Comparison of ENCODE assay signal across 8 cellular contexts in genomic region chr17:77137886-77138285, GRCh38. TPM values are rescaled to one million over a fixed set of nuclear protein-coding genes. Genes with fewer than 3 reads are reported as not detected.
DNase-seq lines count a peak whose midpoint lies in the region; ATAC-seq and TF ChIP-seq lines count a peak whose summit lies in the region.
"Not testable (repeated sequence)": the region's sequence is repeated elsewhere in the genome, so short reads cannot be mapped to it uniquely, and the experiment has no call there.

No MANE protein-coding gene starts in this region.

- peaks cover 32 to 39% (median 34%) of the 10 kb centered on the region in 3 donors for H3K4me1 Mint-ChIP-seq in CD8-positive, alpha-beta memory T cell
- peaks cover 33% of the 10 kb centered on the region for H3K4me1 Mint-ChIP-seq in activated B cell treated with CpG ODN at 0.5 μM for 24 hours
- peaks cover 46% of the 10 kb centered on the region for H3K4me1 Mint-ChIP-seq in activated T-cell treated with anti-CD3 and anti-CD28 coated beads, Interleukin-2, amount 50 U/mL, for 72 hours (ENCODE audit: low read depth)
- peaks cover 42% of the 10 kb centered on the region for H3K4me1 Mint-ChIP-seq in stimulated activated effector memory CD8-positive, alpha-beta T cell treated with anti-CD3 and anti-CD28 coated beads, Interleukin-12 subunit alpha, Interleukin-12 subunit beta, amount 100 ng/mL, for 72 hours

- not testable (repeated sequence) for H3K36me3 ChIP-seq in CD8-positive, alpha-beta memory T cell (ENCODE audit: insufficient read depth, low read length); parathyroid adenoma (ENCODE audit: control insufficient read depth, insufficient read depth, low read length)

- peaks cover 29% of the 10 kb centered on the region for H3K4me1 ChIP-seq in CD8-positive, alpha-beta memory T cell (ENCODE audit: insufficient read depth, low read length)
- not testable (repeated sequence) for H3K4me1 ChIP-seq in parathyroid adenoma

- DNase-seq in CD8-positive, alpha-beta memory T cell = peak in 1 of 5 donors; percentile 9
- DNase-seq in NB4 (ENCODE audit: low read depth) (peak; percentile 71), left ventricle myocardium superior (peak; percentile 49)
- not testable (repeated sequence) for DNase-seq in activated B cell treated with CpG ODN at 0.5 μM for 24 hours
- DNase-seq in activated T-cell treated with anti-CD3 and anti-CD28 coated beads, Interleukin-2, amount 50 U/mL, for 72 hours = peak; percentile 60 to 65
- peak; percentile 21 for DNase-seq in central memory CD4-positive, alpha-beta T cell
- DNase-seq in stimulated activated effector memory CD8-positive, alpha-beta T cell treated with anti-CD3 and anti-CD28 coated beads, Interleukin-12 subunit alpha, Interleukin-12 subunit beta, amount 100 ng/mL, for 72 hours (ENCODE audit: low spot score in 2 of 2) = peak in 1 of 2 donors; percentile 62

- H3K27me3 ChIP-seq in CD8-positive, alpha-beta memory T cell (ENCODE audit: insufficient read depth, low read length, poor library complexity, severe bottlenecking); parathyroid adenoma (ENCODE audit: control insufficient read depth, insufficient read depth, low read length): not testable (repeated sequence)

- POLR2A ChIA-PET in CD8-positive, alpha-beta memory T cell (lab: Charles Lee) = not testable (repeated sequence)
- POLR2A ChIA-PET in activated B cell treated with CpG ODN at 0.5 μM for 24 hours (lab: Charles Lee) = interaction anchor here (2.0 kb wide), 1 partner anchor 9 kb away, joined by 6 read pairs; no protein-coding TSS in a partner anchor

- not testable (repeated sequence) for H3K9ac ChIP-seq in parathyroid adenoma

- ATAC-seq in activated B cell treated with CpG ODN at 0.5 μM for 24 hours (ENCODE audit: low read depth); activated T-cell treated with anti-CD3 and anti-CD28 coated beads, Interleukin-2, amount 50 U/mL, for 72 hours (replicated peaks in 1 of 2); left ventricle myocardium superior; stimulated activated effector memory CD8-positive, alpha-beta T cell treated with anti-CD3 and anti-CD28 coated beads, Interleukin-12 subunit alpha, Interleukin-12 subunit beta, amount 100 ng/mL, for 72 hours: not testable (repeated sequence)

- not testable (repeated sequence) for H3K9me3 Mint-ChIP-seq in CD8-positive, alpha-beta memory T cell; activated B cell treated with CpG ODN at 0.5 μM for 24 hours
- H3K9me3 Mint-ChIP-seq in activated T-cell treated with anti-CD3 and anti-CD28 coated beads, Interleukin-2, amount 50 U/mL, for 72 hours = peaks cover 6 to 12% of the 10 kb centered on the region in 2 donors
- peaks cover 11% of the 10 kb centered on the region for H3K9me3 Mint-ChIP-seq in stimulated activated effector memory CD8-positive, alpha-beta T cell treated with anti-CD3 and anti-CD28 coated beads, Interleukin-12 subunit alpha, Interleukin-12 subunit beta, amount 100 ng/mL, for 72 hours

- not testable (repeated sequence) for H3K27ac ChIP-seq in CD8-positive, alpha-beta memory T cell (ENCODE audit: low read depth, low read length)
- peak overlapping the region; percentile 4 for H3K27ac ChIP-seq in parathyroid adenoma

- H3K4me3 Mint-ChIP-seq in CD8-positive, alpha-beta memory T cell = peak overlapping the region; percentile 24 to 84 (median 46)
- H3K4me3 Mint-ChIP-seq in activated B cell treated with CpG ODN at 0.5 μM for 24 hours = peak overlapping the region; percentile 2
- peak overlapping the region; percentile 50 to 65 for H3K4me3 Mint-ChIP-seq in activated T-cell treated with anti-CD3 and anti-CD28 coated beads, Interleukin-2, amount 50 U/mL, for 72 hours
- H3K4me3 Mint-ChIP-seq in stimulated activated effector memory CD8-positive, alpha-beta T cell treated with anti-CD3 and anti-CD28 coated beads, Interleukin-12 subunit alpha, Interleukin-12 subunit beta, amount 100 ng/mL, for 72 hours = peak overlapping the region; percentile 39

- intact Hi-C loops in activated B cell treated with CpG ODN at 0.5 μM for 24 hours (cut with micrococcal nuclease); left ventricle myocardium superior (cut with micrococcal nuclease): not testable (repeated sequence)

- H3K9me3 ChIP-seq in CD8-positive, alpha-beta memory T cell (ENCODE audit: low read length); parathyroid adenoma (ENCODE audit: control insufficient read depth, low read length): not testable (repeated sequence)

- H3K36me3 Mint-ChIP-seq in CD8-positive, alpha-beta memory T cell = peaks cover 2 to 11% (median 10%) of the 10 kb centered on the region in 3 donors
- not testable (repeated sequence) for H3K36me3 Mint-ChIP-seq in activated B cell treated with CpG ODN at 0.5 μM for 24 hours (ENCODE audit: low read depth)
- peaks cover 23 to 36% of the 10 kb centered on the region in 2 donors for H3K36me3 Mint-ChIP-seq in activated T-cell treated with anti-CD3 and anti-CD28 coated beads, Interleukin-2, amount 50 U/mL, for 72 hours (ENCODE audit: insufficient read depth in 2 of 2)
- H3K36me3 Mint-ChIP-seq in stimulated activated effector memory CD8-positive, alpha-beta T cell treated with anti-CD3 and anti-CD28 coated beads, Interleukin-12 subunit alpha, Interleukin-12 subunit beta, amount 100 ng/mL, for 72 hours = peaks cover 38% of the 10 kb centered on the region

- not testable (repeated sequence) for H3K79me2 ChIP-seq in parathyroid adenoma

- not testable (repeated sequence) for H2AFZ ChIP-seq in parathyroid adenoma

- CTCF ChIA-PET in CD8-positive, alpha-beta memory T cell (lab: Charles Lee); activated B cell treated with CpG ODN at 0.5 μM for 24 hours (lab: Charles Lee): not testable (repeated sequence)

- TF ChIP-seq POLR2A in NB4 (IDR thresholded peaks at IDR 0.05; ENCODE audit: extremely low read depth, insufficient read length) = not testable (repeated sequence)

- H3K4me2 ChIP-seq in parathyroid adenoma (ENCODE audit: low read length) = not testable (repeated sequence)

- H3K27me3 Mint-ChIP-seq in CD8-positive, alpha-beta memory T cell; activated B cell treated with CpG ODN at 0.5 μM for 24 hours; activated T-cell treated with anti-CD3 and anti-CD28 coated beads, Interleukin-2, amount 50 U/mL, for 72 hours (ENCODE audit: low read depth): not testable (repeated sequence)

- TF ChIP-seq CTCF in NB4 (IDR thresholded peaks at IDR 0.05; ENCODE audit: low read depth, low read length); activated B cell treated with CpG ODN at 0.5 μM for 24 hours (IDR thresholded peaks at IDR 0.05); parathyroid adenoma (IDR thresholded peaks at IDR 0.05): not testable (repeated sequence)

- H3K4me3 ChIP-seq in CD8-positive, alpha-beta memory T cell (ENCODE audit: low read length); NB4 (ENCODE audit: low read depth, low read length); parathyroid adenoma (ENCODE audit: low read depth, low read length): not testable (repeated sequence)

- peak overlapping the region in 7 of 8 donors; percentile 24 to 98 (median 69) for H3K27ac Mint-ChIP-seq in CD8-positive, alpha-beta memory T cell
- H3K27ac Mint-ChIP-seq in activated B cell treated with CpG ODN at 0.5 μM for 24 hours = not testable (repeated sequence)
- H3K27ac Mint-ChIP-seq in activated T-cell treated with anti-CD3 and anti-CD28 coated beads, Interleukin-2, amount 50 U/mL, for 72 hours = peak overlapping the region; percentile 90
- peak overlapping the region; percentile 85 for H3K27ac Mint-ChIP-seq in stimulated activated effector memory CD8-positive, alpha-beta T cell treated with anti-CD3 and anti-CD28 coated beads, Interleukin-12 subunit alpha, Interleukin-12 subunit beta, amount 100 ng/mL, for 72 hours

RNA-seq across cellular contexts. Expression of gene SEC14L1, which starts 2.9 kb away (rescaled TPM):
- 10 to 100 TPM; 73.3 to 75.6 TPM for total RNA-seq in CD8-positive, alpha-beta memory T cell
- polyA plus RNA-seq in CD8-positive, alpha-beta memory T cell = 9.5 TPM
- 60.7 and 79.6 TPM in 2 replicates for total RNA-seq in activated B cell treated with CpG ODN at 0.5 μM for 24 hours
- total RNA-seq in activated T-cell treated with anti-CD3 and anti-CD28 coated beads, Interleukin-2, amount 50 U/mL, for 72 hours = 100 to 1,000 TPM; 175 to 204 TPM
- total RNA-seq in left ventricle myocardium superior = 71.4 TPM

Comparison
In these comparisons a context has a peak if more than half of its experiments do, and no peak if none do; other contexts are left out.
1. H3K4me3 Mint-ChIP-seq: peak in every context shown above with its lines; median percentile 58 in activated T-cell treated with anti-CD3 and anti-CD28 coated beads, Interleukin-2, amount 50 U/mL, for 72 hours; 46 in CD8-positive, alpha-beta memory T cell; 39 in stimulated activated effector memory CD8-positive, alpha-beta T cell treated with anti-CD3 and anti-CD28 coated beads, Interleukin-12 subunit alpha, Interleukin-12 subunit beta, amount 100 ng/mL, for 72 hours; 2 in activated B cell treated with CpG ODN at 0.5 μM for 24 hours.